Comparison of ENCODE assay signal across 10 cellular contexts in the genomic region with DNA sequence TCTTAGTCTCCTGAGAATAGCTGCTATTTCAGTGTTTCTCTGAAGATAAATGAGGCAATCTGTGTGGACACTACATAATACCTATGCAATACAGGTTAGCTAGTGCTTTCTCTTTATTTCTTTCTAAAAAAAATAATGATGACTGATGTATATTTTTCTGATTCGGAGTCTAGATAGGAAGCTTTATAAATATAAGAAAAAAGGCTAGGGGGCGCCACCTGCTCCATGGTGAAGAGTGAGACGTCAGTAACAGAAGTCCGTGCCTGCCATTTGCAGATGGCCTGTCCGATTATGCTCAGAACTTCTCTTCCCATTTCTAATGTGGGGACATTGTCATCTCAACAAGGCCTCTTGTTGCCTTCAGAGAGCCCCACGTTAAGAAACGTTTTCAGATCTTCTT. TPM values are rescaled to one million over a fixed set of nuclear protein-coding genes. Genes with fewer than 3 reads are reported as not detected.
DNase-seq lines count a peak whose midpoint lies in the region; ATAC-seq, FAIRE-seq and TF ChIP-seq lines count a peak whose summit lies in the region.
"Had no signal": no experiment of that assay in that cellular context is flagged by ENCODE, and none has a peak within 500 bp of the region (broad histone marks: within the 10 kb centered on the region; RNA-seq: fewer than 3 reads in every experiment).

No MANE protein-coding gene starts in this region.

- no peaks in the 10 kb centered on the region for H3K79me2 ChIP-seq in smooth muscle cell (ENCODE audit: low read depth)

- H3K27ac ChIP-seq in smooth muscle cell (ENCODE audit: low read depth) = no peak overlapping the region
- H3K27ac ChIP-seq in small intestine (ENCODE audit: low read depth in 1 of 2, low read length in 1 of 2) = no peak overlapping the region

- H3K4me1 Mint-ChIP-seq in chondrocyte (ENCODE audit: low read depth) = no peaks in the 10 kb centered on the region

- 84% methylated on average over 7 of the region's 7 CpGs for WGBS in smooth muscle cell (ENCODE audit: low lambda C conversion rate)
- WGBS in small intestine, 3 donors = 85% methylated on average over 7 of the region's 7 CpGs

- TF ChIP-seq CTCF in chondrocyte (IDR thresholded peaks at IDR 0.05) (peak; percentile 76), smooth muscle cell (IDR thresholded peaks at IDR 0.05; ENCODE audit: borderline replicate concordance, insufficient read depth, poor library complexity, severe bottlenecking) (peak; percentile 19)

- no peak overlapping the region for H3K4me2 ChIP-seq in smooth muscle cell

- no peak overlapping the region for H2AFZ ChIP-seq in smooth muscle cell (ENCODE audit: low read depth)

- ATAC-seq in Right ventricle myocardium inferior (no peak), HG02973 (IDR thresholded peaks at IDR 0.05; ENCODE audit: unreplicated experiment) (no peak), HG02938 (IDR thresholded peaks at IDR 0.05; ENCODE audit: unreplicated experiment) (no peak)

- H3F3A ChIP-seq in smooth muscle cell (ENCODE audit: low read depth) = no peaks in the 10 kb centered on the region

- H3K36me3 ChIP-seq in smooth muscle cell (ENCODE audit: low read depth) (no peaks in the 10 kb centered on the region), small intestine (ENCODE audit: control insufficient read depth in 2 of 2, insufficient read depth in 2 of 2, low read length in 2 of 2) (peaks cover 5 to 9% of the 10 kb centered on the region in 2 donors)

- peak; percentile 60 for DNase-seq in cardiac septum (ENCODE audit: low spot score)
- no peak for DNase-seq in Right ventricle myocardium inferior (ENCODE audit: missing footprints)
- DNase-seq in NCI-H1694 (lab: John Stamatoyannopoulos, UW) = peak; percentile 60
- DNase-seq in chondrocyte (ENCODE audit: low spot score) = peak; percentile 24
- no peak for DNase-seq in smooth muscle cell (lab: John Stamatoyannopoulos, UW; ENCODE audit: unreplicated experiment)
- no peak for DNase-seq in small intestine

- no peaks in the 10 kb centered on the region for H4K20me1 ChIP-seq in smooth muscle cell (ENCODE audit: low read depth)

- intact Hi-C loops in cardiac septum (cut with DNase I) = no loop called here
- intact Hi-C loops in Right ventricle myocardium inferior (cut with DNase I) = no loop called here

- H3K9ac ChIP-seq in smooth muscle cell (ENCODE audit: low read depth) = no peak overlapping the region

- no peak for FAIRE-seq in small intestine (lab: Jason Lieb, UNC)

- H3K27me3 ChIP-seq in smooth muscle cell (ENCODE audit: low read depth) (no peaks in the 10 kb centered on the region), small intestine (ENCODE audit: control insufficient read depth in 2 of 2, insufficient read depth in 2 of 2, low read length in 2 of 2) (no peaks in the 10 kb centered on the region)

- H3K27me3 Mint-ChIP-seq in chondrocyte (ENCODE audit: low read depth) = no peaks in the 10 kb centered on the region

- H3K4me1 ChIP-seq in smooth muscle cell (ENCODE audit: low read depth) (no peaks in the 10 kb centered on the region), small intestine (ENCODE audit: control insufficient read depth in 2 of 2, insufficient read depth in 1 of 2, low read depth in 1 of 2, low read length in 1 of 2) (no peaks in the 10 kb centered on the region)

- peaks cover 14% of the 10 kb centered on the region for H3K36me3 Mint-ChIP-seq in chondrocyte (ENCODE audit: low read depth)

- H3K9me3 ChIP-seq in smooth muscle cell (replicated peaks; ENCODE audit: low read depth) = no peaks in the 10 kb centered on the region
- H3K9me3 ChIP-seq in small intestine (ENCODE audit: control insufficient read depth, low read depth) = no peaks in the 10 kb centered on the region

- no peak overlapping the region for H3K4me3 ChIP-seq in smooth muscle cell
- no peak overlapping the region for H3K4me3 ChIP-seq in small intestine (ENCODE audit: low read depth in 1 of 2, low read length in 2 of 2)

- no peaks in the 10 kb centered on the region for H3K9me3 Mint-ChIP-seq in chondrocyte (ENCODE audit: low read depth)

- H3K27ac Mint-ChIP-seq in chondrocyte (ENCODE audit: unreplicated experiment) = no peak overlapping the region

- no peak overlapping the region for H3K4me3 Mint-ChIP-seq in chondrocyte (ENCODE audit: unreplicated experiment)

RNA-seq across cellular contexts. Expression of a gene that starts 26.4 kb away (rescaled TPM):
- total RNA-seq in cardiac septum (106 TPM), Right ventricle myocardium inferior (97.7 TPM), chondrocyte (152 to 232 TPM (median 222 TPM) in 3 replicates), smooth muscle cell (71.5 and 74.2 TPM in 2 replicates)
- polyA plus RNA-seq in smooth muscle cell (75.8 and 91.2 TPM in 2 replicates), small intestine (100 to 1,000 TPM in 1 of 3 donors, 10 to 100 TPM in 2; 18.1 to 115 (median 41.1) TPM)

RNA-seq across cellular contexts. Expression of a gene that starts 49.0 kb away (rescaled TPM):
- total RNA-seq in cardiac septum = 0.03 TPM
- not detected for total RNA-seq in Right ventricle myocardium inferior
- 0.12 to 0.53 TPM (median 0.13 TPM) in 3 replicates for total RNA-seq in chondrocyte
- total RNA-seq in smooth muscle cell = not detected in 2 replicates
- polyA plus RNA-seq in smooth muscle cell = 0.39 TPM in 1 of 2 replicates, not detected in the other
- under 1 TPM; 0.18 to 0.27 (median 0.22) TPM for polyA plus RNA-seq in small intestine
- total RNA-seq: dermis microvascular lymphatic vessel endothelial cell, skeletal muscle tissue had no signal

Comparison
In these comparisons a context has a peak if more than half of its experiments do, and no peak if none do; other contexts are left out.
1. DNase-seq: peak in cardiac septum (single experiment), NCI-H1694 (single experiment) and chondrocyte (single experiment); none in Right ventricle myocardium inferior (single experiment), smooth muscle cell (single experiment) and small intestine (single experiment).